8 cellular contexts compared by ENCODE assay signal in genomic region chr1:151510957-151511635, GRCh38. TPM values are rescaled to one million over a fixed set of nuclear protein-coding genes. Genes with fewer than 3 reads are reported as not detected.
DNase-seq lines count a peak whose midpoint lies in the region; ATAC-seq and TF ChIP-seq lines count a peak whose summit lies in the region.

TSS of gene CGN (plus strand) at chr1:151511387. CDS start at chr1:151518520, 7,133 bp downstream.

- CTCF ChIA-PET in activated CD4-positive, alpha-beta T cell treated with anti-CD3 and anti-CD28 coated beads for 36 hours (lab: Charles Lee), result interaction anchor here (0.6 to 2.2 kb wide), 10 partner anchors 10 to 170 kb away, joined by 3 to 7 read pairs (median 4); partner anchors contain the start of gene TUFT1

- peak; percentile 87 for ATAC-seq in HG03280 (IDR thresholded peaks at IDR 0.05; ENCODE audit: unreplicated experiment)
- ATAC-seq in activated CD4-positive, alpha-beta T cell treated with anti-CD3 and anti-CD28 coated beads for 36 hours, result peak; percentile 98

- no peak for TF ChIP-seq CTCF in chondrocyte (IDR thresholded peaks at IDR 0.05)

- DNase-seq in SIG-M5 treated with dmso at 0.1 percent for 504 hours (lab: John Stamatoyannopoulos, UW; ENCODE audit: unreplicated experiment) (peak; percentile 95), SIG-M5 (lab: John Stamatoyannopoulos, UW) (no peak), NCI-H446 treated with DMSO at 0.1 percent for 48 hours (lab: John Stamatoyannopoulos, UW) (peak; percentile 86), chondrocyte (ENCODE audit: low spot score) (peak; percentile 91)
- DNase-seq in activated CD4-positive, alpha-beta T cell treated with anti-CD3 and anti-CD28 coated beads for 36 hours, result peak; percentile 91
- peak; percentile 69 to 83 for DNase-seq in stimulated activated CD4-positive, alpha-beta T cell treated with anti-CD3 and anti-CD28 coated beads, Interleukin-15, amount 100 ng/mL, for 48 hours (ENCODE audit: low read depth in 2 of 2)

- H3K9me3 Mint-ChIP-seq in activated CD4-positive, alpha-beta T cell treated with anti-CD3 and anti-CD28 coated beads for 36 hours (ENCODE audit: low read depth), result no peaks in the 10 kb centered on the region
- H3K9me3 Mint-ChIP-seq in chondrocyte (ENCODE audit: low read depth), result no peaks in the 10 kb centered on the region

- no peaks in the 10 kb centered on the region for H3K36me3 Mint-ChIP-seq in activated CD4-positive, alpha-beta T cell treated with anti-CD3 and anti-CD28 coated beads for 36 hours (ENCODE audit: low read depth)
- H3K36me3 Mint-ChIP-seq in chondrocyte (ENCODE audit: low read depth), result no peaks in the 10 kb centered on the region

- no peaks in the 10 kb centered on the region for H3K27me3 Mint-ChIP-seq in activated CD4-positive, alpha-beta T cell treated with anti-CD3 and anti-CD28 coated beads for 36 hours
- H3K27me3 Mint-ChIP-seq in chondrocyte (ENCODE audit: low read depth), result peaks cover 4% of the 10 kb centered on the region

- peak within 1 kb of the TSS; percentile 47 for H3K27ac Mint-ChIP-seq in activated CD4-positive, alpha-beta T cell treated with anti-CD3 and anti-CD28 coated beads for 36 hours
- peak within 1 kb of the TSS; percentile 32 for H3K27ac Mint-ChIP-seq in chondrocyte (ENCODE audit: unreplicated experiment)

- POLR2A ChIA-PET in activated CD4-positive, alpha-beta T cell treated with anti-CD3 and anti-CD28 coated beads for 36 hours (lab: Charles Lee), result interaction anchor here (0.6 to 1.0 kb wide), 4 partner anchors 16 to 309 kb away, joined by 3 to 5 read pairs (median 4); no protein-coding TSS in a partner anchor

- peak within 1 kb of the TSS; percentile 80 for H3K4me3 Mint-ChIP-seq in activated CD4-positive, alpha-beta T cell treated with anti-CD3 and anti-CD28 coated beads for 36 hours
- peak within 1 kb of the TSS; percentile 67 for H3K4me3 Mint-ChIP-seq in chondrocyte (ENCODE audit: unreplicated experiment)

- H3K27me3 ChIP-seq in layer of hippocampus (ENCODE audit: control insufficient read depth, insufficient read depth, low read length), result no peaks in the 10 kb centered on the region

- peaks cover 23% of the 10 kb centered on the region for H3K4me1 Mint-ChIP-seq in activated CD4-positive, alpha-beta T cell treated with anti-CD3 and anti-CD28 coated beads for 36 hours
- H3K4me1 Mint-ChIP-seq in chondrocyte (ENCODE audit: low read depth), result peaks cover 25% of the 10 kb centered on the region

- H3K27ac ChIP-seq in layer of hippocampus (ENCODE audit: low read depth, low read length), result peak within 1 kb of the TSS; percentile 88

- intact Hi-C loops in activated CD4-positive, alpha-beta T cell treated with anti-CD3 and anti-CD28 coated beads for 36 hours (cut with DNase I, micrococcal nuclease), result loop anchor here in 1 of 2 experiments (1.0 to 5.0 kb wide), 4 partner anchors 29 to 101 kb away; partner anchors contain the start of genes SNX27 and TUFT1

RNA-seq across cellular contexts. Expression of gene CGN, which starts in this region (rescaled TPM):
- 1 to 10 TPM in 1 of 2 experiments, under 1 TPM in 1; 0.67 to 1.4 TPM for total RNA-seq in activated CD4-positive, alpha-beta T cell treated with anti-CD3 and anti-CD28 coated beads for 36 hours
- total RNA-seq in chondrocyte, result 0.95 to 1.2 TPM (median 1.0 TPM) in 3 replicates
